Comparison of ENCODE assay signal across 8 cellular contexts in the genomic region with DNA sequence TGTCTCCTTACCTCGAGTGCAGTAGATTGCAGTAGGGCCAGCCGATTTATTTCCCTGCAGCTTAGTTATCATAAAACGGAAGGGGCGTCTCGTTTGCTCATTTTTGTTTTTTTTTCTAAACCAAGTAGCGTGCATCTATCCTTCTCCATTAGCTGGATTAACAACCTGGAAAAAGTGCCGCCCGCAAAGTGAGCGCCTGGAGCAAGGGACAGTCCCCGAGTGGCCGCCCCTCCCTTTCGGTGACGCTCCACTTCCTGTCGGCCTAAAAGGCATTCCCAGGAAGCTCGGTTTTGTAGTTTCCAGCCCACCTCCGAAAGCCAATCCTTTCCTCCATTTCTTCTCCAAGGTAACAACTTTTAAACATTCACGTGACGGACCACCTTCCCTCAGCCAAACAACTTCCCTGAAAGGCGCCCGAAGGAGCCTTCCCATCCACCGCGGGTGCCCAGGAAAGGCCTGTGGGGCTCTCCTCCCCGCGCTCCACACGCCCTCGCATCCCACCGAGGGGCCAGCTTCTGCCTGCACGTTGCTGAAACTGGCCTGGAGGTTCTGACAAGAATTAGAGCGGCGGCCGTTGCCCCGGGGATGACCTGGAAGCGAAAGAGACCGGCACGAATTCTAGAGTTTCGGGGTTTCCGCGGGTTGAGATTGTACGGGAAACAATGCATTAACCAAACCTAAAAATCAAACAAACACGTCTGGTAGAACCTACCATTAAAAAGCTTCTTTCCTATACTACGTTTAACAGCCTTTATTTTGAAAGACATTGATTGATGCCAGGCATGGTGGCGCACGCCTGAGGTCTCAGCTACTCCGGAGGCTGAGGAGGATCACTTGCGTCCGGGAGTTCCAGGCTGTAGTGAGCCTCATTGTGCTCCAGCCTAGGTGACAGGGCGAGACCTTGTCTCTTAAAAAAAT. TPM values are rescaled to one million over a fixed set of nuclear protein-coding genes. Genes with fewer than 3 reads are reported as not detected.
DNase-seq lines count a peak whose midpoint lies in the region; ATAC-seq, FAIRE-seq and TF ChIP-seq lines count a peak whose summit lies in the region.

Gene EXTL2, minus strand, starts transcription at position 221 of the 918 bp plus-strand sequence. CDS start 6,085 bp downstream, outside the sequence.

- dilution Hi-C loops in keratinocyte (cut with MboI; ENCODE audit: extremely low pct_ligation_motif_present, low sequenced_read_pairs), result no loop called here

- peak within 1 kb of the TSS; percentile 100 for H3K9ac ChIP-seq in keratinocyte (ENCODE audit: control insufficient read depth, extremely low read depth, insufficient read depth, low read length)

- no peak for TF ChIP-seq CTCF in keratinocyte (optimal IDR thresholded peaks at IDR 0.05 in 1 of 3, IDR thresholded peaks at IDR 0.05 in 1 of 3, conservative IDR thresholded peaks at IDR 0.05 in 1 of 3; ENCODE audit: extremely low read depth in 1 of 3, insufficient read depth in 2 of 3, low read length in 3 of 3)

- peak within 1 kb of the TSS; percentile 99 for H3K27ac ChIP-seq in keratinocyte (ENCODE audit: control insufficient read depth, insufficient read depth, low read length)

- ATAC-seq in GM18907 (IDR thresholded peaks at IDR 0.05; ENCODE audit: unreplicated experiment) (peak; percentile 49), HG03175 (IDR thresholded peaks at IDR 0.05; ENCODE audit: unreplicated experiment) (peak; percentile 44)

- no peak for FAIRE-seq in keratinocyte (lab: Jason Lieb, UNC)

- H3K79me2 ChIP-seq in keratinocyte (ENCODE audit: control insufficient read depth, insufficient read depth, low read length), result peaks cover 36% of the 10 kb centered on the region

- no peaks in the 10 kb centered on the region for H3K27me3 ChIP-seq in keratinocyte (ENCODE audit: control insufficient read depth, extremely low read depth, insufficient read depth, low read length)

- H3K4me1 ChIP-seq in keratinocyte (ENCODE audit: control insufficient read depth, extremely low read depth, insufficient read depth, low read length), result peaks cover 17% of the 10 kb centered on the region

- H3K9me1 ChIP-seq in keratinocyte (ENCODE audit: control insufficient read depth, extremely low read depth, insufficient read depth, low read length), result no peaks in the 10 kb centered on the region

- H3K36me3 ChIP-seq in keratinocyte (ENCODE audit: control insufficient read depth in 2 of 2, extremely low read depth in 1 of 2, insufficient read depth in 2 of 2, low read length in 2 of 2), result peaks cover 3 to 6% of the 10 kb centered on the region in 2 experiments

- H3K4me3 ChIP-seq in keratinocyte (ENCODE audit: control insufficient read depth in 2 of 3, extremely low read depth in 1 of 3, insufficient read depth in 2 of 3, low read depth in 1 of 3, low read length in 3 of 3), result peak within 1 kb of the TSS; percentile 80 to 98 (median 94)

- peak; percentile 71 for DNase-seq in AG08396 (ENCODE audit: low spot score)
- peak; percentile 89 for DNase-seq in NCI-H2227 treated with DMSO at 0.1 percent for 48 hours (lab: John Stamatoyannopoulos, UW)
- peak; percentile 59 for DNase-seq in activated CD4-positive, CD25-positive, alpha-beta regulatory T cell treated with anti-CD3 and anti-CD28 coated beads, Interleukin-2, amount 50 U/mL, for 72 hours
- peak; percentile 67 to 86 for DNase-seq in cerebellar nuclear complex (lab: John Stamatoyannopoulos, UW)
- peak; percentile 54 for DNase-seq in keratinocyte (ENCODE audit: low read depth, low spot score)
- DNase-seq in stimulated activated CD4-positive, alpha-beta T cell treated with anti-CD3 and anti-CD28 coated beads, Interleukin-12 subunit alpha, Interleukin-12 subunit beta, amount 100 ng/mL, for 48 hours (ENCODE audit: low read depth in 2 of 3, low spot score in 1 of 3), result peak; percentile 41 to 77 (median 60)

- H3K9me3 ChIP-seq in keratinocyte (ENCODE audit: control insufficient read depth, low read depth, low read length), result no peaks in the 10 kb centered on the region

- H3K4me2 ChIP-seq in keratinocyte (ENCODE audit: control insufficient read depth, extremely low read depth, insufficient read depth, low read depth, low read length), result peak within 1 kb of the TSS; percentile 55

- H2AFZ ChIP-seq in keratinocyte (ENCODE audit: control insufficient read depth, low read length), result peak within 1 kb of the TSS; percentile 38

- H4K20me1 ChIP-seq in keratinocyte (ENCODE audit: control insufficient read depth, extremely low read depth, insufficient read depth, low read length), result no peaks in the 10 kb centered on the region

RNA-seq across cellular contexts. Expression of gene EXTL2, which starts in this region (rescaled TPM):
- 10.8 to 20.2 TPM (median 12.6 TPM) in 3 replicates for polyA plus RNA-seq in keratinocyte
- polyA plus RNA-seq in keratinocyte (2011; ENCODE audit: low read depth), result 1.0 TPM
- polyA plus RNA-seq in keratinocyte (2011; cell fraction: cytosol; rRNA removed), result 4.2 and 8.4 TPM in 2 replicates
- polyA plus RNA-seq in keratinocyte (2011; cell fraction: nucleus; rRNA removed), result 16.2 and 21.5 TPM in 2 replicates
- 1.4 and 7.2 TPM in 2 replicates for polyA plus RNA-seq in keratinocyte (2012; ENCODE audit: low replicate concordance)
- 3.9 to 12.4 TPM (median 6.5 TPM) in 3 replicates for polyA minus RNA-seq in keratinocyte
- polyA minus RNA-seq in keratinocyte (2011; cell fraction: cytosol; rRNA and poly(A)+ RNA removed), result 3.8 TPM
- 6.9 and 14.4 TPM in 2 replicates for polyA minus RNA-seq in keratinocyte (2011; cell fraction: nucleus; rRNA and poly(A)+ RNA removed)

Comparison
In these comparisons a context has a peak if more than half of its experiments do, and no peak if none do; other contexts are left out.
1. Peak in every context shown above with its lines: DNase-seq, ATAC-seq, H3K4me3 ChIP-seq and H3K27ac ChIP-seq.